ENCODE assay signal across 29 cellular contexts in genomic region chr1:201054030-201054635, GRCh38. TPM values are rescaled to one million over a fixed set of nuclear protein-coding genes. Genes with fewer than 3 reads are reported as not detected.
"Had no signal": no experiment of that assay in that cellular context is flagged by ENCODE, and none has a peak within 500 bp of the region (broad histone marks: within the 10 kb centered on the region; RNA-seq: fewer than 3 reads in every experiment).

No MANE protein-coding gene starts in this region.

- H3K27ac ChIP-seq: cardiac muscle cell, spleen, testis, vagina had no signal

- H3K9me3 ChIP-seq: spleen, testis, vagina had no signal

- DNase-seq: activated CD4-positive, alpha-beta T cell treated with anti-CD3 and anti-CD28 coated beads, Interleukin-2, amount 10 ng/mL, durations not matched to agents 7 days and 5 days; activated CD4-positive, CD25-positive, alpha-beta regulatory T cell treated with anti-CD3 and anti-CD28 coated beads, Interleukin-2, amount 50 U/mL, for 72 hours; activated CD8-positive, alpha-beta memory T cell treated with anti-CD3 and anti-CD28 coated beads, Interleukin-2, amount 10 ng/mL, durations not matched to agents 7 days and 5 days; activated CD8-positive, alpha-beta T cell treated with anti-CD3 and anti-CD28 coated beads for 36 hours; activated effector memory CD4-positive, alpha-beta T cell treated with anti-CD3 and anti-CD28 coated beads, Interleukin-2, amount 50 U/mL, for 16 hours; activated naive CD4-positive, alpha-beta T cell treated with anti-CD3 and anti-CD28 coated beads, Interleukin-2, amount 10 ng/mL, durations not matched to agents 7 days and 5 days; activated T-cell treated with anti-CD3 and anti-CD28 coated beads for 4 hours; amygdala; dermis blood vessel endothelial cell; effector CD8-positive, alpha-beta T cell; erythroblast; foreskin fibroblast; hippocampal formation; kidney glomerular epithelial cell; occipital lobe; spleen; stimulated activated CD4-positive, alpha-beta T cell treated with anti-CD3 and anti-CD28 coated beads, Interleukin-4, amount 100 ng/mL, for 1 hour; stimulated activated naive CD4-positive, alpha-beta T cell; testis had no signal

- H3K27me3 ChIP-seq: cardiac muscle cell, spleen, testis, vagina had no signal

- H3K27me3 Mint-ChIP-seq: activated CD4-positive, alpha-beta T cell treated with anti-CD3 and anti-CD28 coated beads, Interleukin-2, amount 10 ng/mL, durations not matched to agents 7 days and 5 days; activated CD8-positive, alpha-beta T cell treated with anti-CD3 and anti-CD28 coated beads for 36 hours had no signal

- ATAC-seq: activated CD8-positive, alpha-beta memory T cell treated with anti-CD3 and anti-CD28 coated beads, Interleukin-2, amount 10 ng/mL, durations not matched to agents 7 days and 5 days; activated CD8-positive, alpha-beta T cell treated with anti-CD3 and anti-CD28 coated beads for 36 hours had no signal

- H3K36me3 ChIP-seq: cardiac muscle cell, spleen, vagina had no signal

- H3K4me3 ChIP-seq: cardiac muscle cell, spleen, testis, vagina had no signal

- H3K27ac Mint-ChIP-seq: activated CD4-positive, alpha-beta T cell treated with anti-CD3 and anti-CD28 coated beads, Interleukin-2, amount 10 ng/mL, durations not matched to agents 7 days and 5 days; activated CD8-positive, alpha-beta memory T cell treated with anti-CD3 and anti-CD28 coated beads, Interleukin-2, amount 10 ng/mL, durations not matched to agents 7 days and 5 days; activated CD8-positive, alpha-beta T cell treated with anti-CD3 and anti-CD28 coated beads for 36 hours; activated naive CD4-positive, alpha-beta T cell treated with anti-CD3 and anti-CD28 coated beads, Interleukin-2, amount 10 ng/mL, durations not matched to agents 7 days and 5 days; memory B cell; T-helper 2 cell treated with Interferon-gamma antibody and Interleukin-4, amounts not matched to agents 5 μg/mL and 100 μg/mL, for 36 hours; type B pancreatic cell had no signal

- H3K4me1 ChIP-seq: vagina had no signal

- H3K36me3 Mint-ChIP-seq: activated CD8-positive, alpha-beta memory T cell treated with anti-CD3 and anti-CD28 coated beads, Interleukin-2, amount 10 ng/mL, durations not matched to agents 7 days and 5 days; activated naive CD4-positive, alpha-beta T cell treated with anti-CD3 and anti-CD28 coated beads, Interleukin-2, amount 10 ng/mL, durations not matched to agents 7 days and 5 days; memory B cell; type B pancreatic cell had no signal

- H3K4me3 Mint-ChIP-seq: activated CD4-positive, alpha-beta T cell treated with anti-CD3 and anti-CD28 coated beads, Interleukin-2, amount 10 ng/mL, durations not matched to agents 7 days and 5 days; activated CD8-positive, alpha-beta memory T cell treated with anti-CD3 and anti-CD28 coated beads, Interleukin-2, amount 10 ng/mL, durations not matched to agents 7 days and 5 days; activated CD8-positive, alpha-beta T cell treated with anti-CD3 and anti-CD28 coated beads for 36 hours; activated naive CD4-positive, alpha-beta T cell treated with anti-CD3 and anti-CD28 coated beads, Interleukin-2, amount 10 ng/mL, durations not matched to agents 7 days and 5 days; memory B cell; T-helper 2 cell treated with Interferon-gamma antibody and Interleukin-4, amounts not matched to agents 5 μg/mL and 100 μg/mL, for 36 hours; type B pancreatic cell had no signal

- H3K9me3 Mint-ChIP-seq: activated CD4-positive, alpha-beta T cell treated with anti-CD3 and anti-CD28 coated beads, Interleukin-2, amount 10 ng/mL, durations not matched to agents 7 days and 5 days; activated CD8-positive, alpha-beta T cell treated with anti-CD3 and anti-CD28 coated beads for 36 hours; activated naive CD4-positive, alpha-beta T cell treated with anti-CD3 and anti-CD28 coated beads, Interleukin-2, amount 10 ng/mL, durations not matched to agents 7 days and 5 days; memory B cell; nephron; T-helper 2 cell treated with Interferon-gamma antibody and Interleukin-4, amounts not matched to agents 5 μg/mL and 100 μg/mL, for 36 hours; type B pancreatic cell had no signal

RNA-seq across cellular contexts. Expression of gene CACNA1S, which starts 58.1 kb away (rescaled TPM):
- total RNA-seq: activated CD4-positive, alpha-beta T cell treated with anti-CD3 and anti-CD28 coated beads, Interleukin-2, amount 10 ng/mL, durations not matched to agents 7 days and 5 days; activated CD8-positive, alpha-beta memory T cell treated with anti-CD3 and anti-CD28 coated beads, Interleukin-2, amount 10 ng/mL, durations not matched to agents 7 days and 5 days; activated CD8-positive, alpha-beta T cell treated with anti-CD3 and anti-CD28 coated beads for 36 hours; dermis blood vessel endothelial cell; fibroblast of lung; glomerular endothelial cell; mononuclear cell; renal cortical epithelial cell; vagina had no signal
- polyA plus RNA-seq: cardiac muscle cell, fibroblast of lung had no signal
